In genomic region chr3:107810195-107811071, GRCh38 we compare ENCODE assay signal across 1 cellular context.
TF ChIP-seq lines count a peak whose summit lies in the region.

No MANE protein-coding gene starts in this region.

TF ChIP-seq in HepG2, 621 proteins besides CTCF, POLR2A, EP300 and RAD21 (continued from another document and continues in another):
- TF ChIP-seq BCL3 (CRISPR knock-in tag; IDR thresholded peaks at IDR 0.05) = no peak
- TF ChIP-seq BRCA1 (CRISPR knock-in tag; IDR thresholded peaks at IDR 0.05) = no peak
- no peak for TF ChIP-seq ARNT2 (CRISPR knock-in tag; IDR thresholded peaks at IDR 0.05; ENCODE audit: low read depth)
- TF ChIP-seq ZNF34 (CRISPR knock-in tag; IDR thresholded peaks at IDR 0.05; ENCODE audit: borderline replicate concordance) = no peak
- peak; percentile 58 for TF ChIP-seq SALL1 (CRISPR knock-in tag; IDR thresholded peaks at IDR 0.05)
- TF ChIP-seq ZNF839 (CRISPR knock-in tag; IDR thresholded peaks at IDR 0.05; ENCODE audit: borderline replicate concordance) = no peak
- no peak for TF ChIP-seq THAP11 (CRISPR knock-in tag; IDR thresholded peaks at IDR 0.05)
- no peak for TF ChIP-seq HOXA7 (CRISPR knock-in tag; IDR thresholded peaks at IDR 0.05)
- TF ChIP-seq ZSCAN20 (CRISPR knock-in tag; IDR thresholded peaks at IDR 0.05; ENCODE audit: borderline replicate concordance) = no peak
- TF ChIP-seq NCOA1 (CRISPR knock-in tag; IDR thresholded peaks at IDR 0.05) = no peak
- TF ChIP-seq, protein P1, sequence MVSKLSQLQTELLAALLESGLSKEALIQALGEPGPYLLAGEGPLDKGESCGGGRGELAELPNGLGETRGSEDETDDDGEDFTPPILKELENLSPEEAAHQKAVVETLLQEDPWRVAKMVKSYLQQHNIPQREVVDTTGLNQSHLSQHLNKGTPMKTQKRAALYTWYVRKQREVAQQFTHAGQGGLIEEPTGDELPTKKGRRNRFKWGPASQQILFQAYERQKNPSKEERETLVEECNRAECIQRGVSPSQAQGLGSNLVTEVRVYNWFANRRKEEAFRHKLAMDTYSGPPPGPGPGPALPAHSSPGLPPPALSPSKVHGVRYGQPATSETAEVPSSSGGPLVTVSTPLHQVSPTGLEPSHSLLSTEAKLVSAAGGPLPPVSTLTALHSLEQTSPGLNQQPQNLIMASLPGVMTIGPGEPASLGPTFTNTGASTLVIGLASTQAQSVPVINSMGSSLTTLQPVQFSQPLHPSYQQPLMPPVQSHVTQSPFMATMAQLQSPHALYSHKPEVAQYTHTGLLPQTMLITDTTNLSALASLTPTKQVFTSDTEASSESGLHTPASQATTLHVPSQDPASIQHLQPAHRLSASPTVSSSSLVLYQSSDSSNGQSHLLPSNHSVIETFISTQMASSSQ (IDR thresholded peaks at IDR 0.05; ENCODE audit: low read depth) = peak; percentile 75
- TF ChIP-seq, protein P1 (CRISPR knock-in tag; IDR thresholded peaks at IDR 0.05; ENCODE audit: borderline replicate concordance) = peak; percentile 31; the same call in 1 of the 2 replicates
- TF ChIP-seq PHB2 (IDR thresholded peaks at IDR 0.05; ENCODE audit: partially characterized antibody) = no peak
- TF ChIP-seq AHR (CRISPR knock-in tag; IDR thresholded peaks at IDR 0.05) = no peak
- TF ChIP-seq TOPORS (CRISPR knock-in tag; IDR thresholded peaks at IDR 0.05) = no peak
- TF ChIP-seq ZBTB8A (CRISPR knock-in tag; IDR thresholded peaks at IDR 0.05; ENCODE audit: borderline replicate concordance, low read depth) = no peak
- no peak for TF ChIP-seq KLF11 (CRISPR knock-in tag; IDR thresholded peaks at IDR 0.05)
- TF ChIP-seq, protein P2, sequence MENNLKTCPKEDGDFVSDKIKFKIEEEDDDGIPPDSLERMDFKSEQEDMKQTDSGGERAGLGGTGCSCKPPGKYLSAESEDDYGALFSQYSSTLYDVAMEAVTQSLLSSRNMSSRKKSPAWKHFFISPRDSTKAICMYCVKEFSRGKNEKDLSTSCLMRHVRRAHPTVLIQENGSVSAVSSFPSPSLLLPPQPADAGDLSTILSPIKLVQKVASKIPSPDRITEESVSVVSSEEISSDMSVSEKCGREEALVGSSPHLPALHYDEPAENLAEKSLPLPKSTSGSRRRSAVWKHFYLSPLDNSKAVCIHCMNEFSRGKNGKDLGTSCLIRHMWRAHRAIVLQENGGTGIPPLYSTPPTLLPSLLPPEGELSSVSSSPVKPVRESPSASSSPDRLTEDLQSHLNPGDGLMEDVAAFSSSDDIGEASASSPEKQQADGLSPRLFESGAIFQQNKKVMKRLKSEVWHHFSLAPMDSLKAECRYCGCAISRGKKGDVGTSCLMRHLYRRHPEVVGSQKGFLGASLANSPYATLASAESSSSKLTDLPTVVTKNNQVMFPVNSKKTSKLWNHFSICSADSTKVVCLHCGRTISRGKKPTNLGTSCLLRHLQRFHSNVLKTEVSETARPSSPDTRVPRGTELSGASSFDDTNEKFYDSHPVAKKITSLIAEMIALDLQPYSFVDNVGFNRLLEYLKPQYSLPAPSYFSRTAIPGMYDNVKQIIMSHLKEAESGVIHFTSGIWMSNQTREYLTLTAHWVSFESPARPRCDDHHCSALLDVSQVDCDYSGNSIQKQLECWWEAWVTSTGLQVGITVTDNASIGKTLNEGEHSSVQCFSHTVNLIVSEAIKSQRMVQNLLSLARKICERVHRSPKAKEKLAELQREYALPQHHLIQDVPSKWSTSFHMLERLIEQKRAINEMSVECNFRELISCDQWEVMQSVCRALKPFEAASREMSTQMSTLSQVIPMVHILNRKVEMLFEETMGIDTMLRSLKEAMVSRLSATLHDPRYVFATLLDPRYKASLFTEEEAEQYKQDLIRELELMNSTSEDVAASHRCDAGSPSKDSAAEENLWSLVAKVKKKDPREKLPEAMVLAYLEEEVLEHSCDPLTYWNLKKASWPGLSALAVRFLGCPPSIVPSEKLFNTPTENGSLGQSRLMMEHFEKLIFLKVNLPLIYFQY (CRISPR knock-in tag; IDR thresholded peaks at IDR 0.05; ENCODE audit: borderline replicate concordance) = no peak
- no peak for TF ChIP-seq MTF2 (CRISPR knock-in tag; IDR thresholded peaks at IDR 0.05; ENCODE audit: borderline replicate concordance)
- no peak for TF ChIP-seq HNRNPL (IDR thresholded peaks at IDR 0.05; ENCODE audit: low read depth, low read length)
- no peak for TF ChIP-seq PAWR (CRISPR knock-in tag; IDR thresholded peaks at IDR 0.05; ENCODE audit: borderline replicate concordance)
- TF ChIP-seq, protein P3, sequence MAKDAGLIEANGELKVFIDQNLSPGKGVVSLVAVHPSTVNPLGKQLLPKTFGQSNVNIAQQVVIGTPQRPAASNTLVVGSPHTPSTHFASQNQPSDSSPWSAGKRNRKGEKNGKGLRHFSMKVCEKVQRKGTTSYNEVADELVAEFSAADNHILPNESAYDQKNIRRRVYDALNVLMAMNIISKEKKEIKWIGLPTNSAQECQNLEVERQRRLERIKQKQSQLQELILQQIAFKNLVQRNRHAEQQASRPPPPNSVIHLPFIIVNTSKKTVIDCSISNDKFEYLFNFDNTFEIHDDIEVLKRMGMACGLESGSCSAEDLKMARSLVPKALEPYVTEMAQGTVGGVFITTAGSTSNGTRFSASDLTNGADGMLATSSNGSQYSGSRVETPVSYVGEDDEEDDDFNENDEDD (CRISPR knock-in tag; IDR thresholded peaks at IDR 0.05; ENCODE audit: borderline replicate concordance) = no peak
- TF ChIP-seq, protein P4, sequence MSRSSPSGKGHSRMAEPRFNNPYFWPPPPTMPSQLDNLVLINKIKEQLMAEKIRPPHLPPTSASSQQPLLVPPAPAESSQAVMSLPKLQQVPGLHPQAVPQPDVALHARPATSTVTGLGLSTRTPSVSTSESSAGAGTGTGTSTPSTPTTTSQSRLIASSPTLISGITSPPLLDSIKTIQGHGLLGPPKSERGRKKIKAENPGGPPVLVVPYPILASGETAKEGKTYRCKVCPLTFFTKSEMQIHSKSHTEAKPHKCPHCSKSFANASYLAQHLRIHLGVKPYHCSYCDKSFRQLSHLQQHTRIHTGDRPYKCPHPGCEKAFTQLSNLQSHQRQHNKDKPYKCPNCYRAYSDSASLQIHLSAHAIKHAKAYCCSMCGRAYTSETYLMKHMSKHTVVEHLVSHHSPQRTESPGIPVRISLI (CRISPR knock-in tag; IDR thresholded peaks at IDR 0.05; ENCODE audit: borderline replicate concordance) = peak; percentile 53; the same call in 1 of the 2 replicates
- no peak for TF ChIP-seq TMF1 (CRISPR knock-in tag; IDR thresholded peaks at IDR 0.05; ENCODE audit: low read depth)
- no peak for TF ChIP-seq HIC2 (CRISPR knock-in tag; IDR thresholded peaks at IDR 0.05; ENCODE audit: low read depth)
- no peak for TF ChIP-seq FOSL1 (CRISPR knock-in tag; IDR thresholded peaks at IDR 0.05; ENCODE audit: borderline replicate concordance)
- no peak for TF ChIP-seq ZFP41 (CRISPR knock-in tag; IDR thresholded peaks at IDR 0.05; ENCODE audit: borderline replicate concordance)
- no peak for TF ChIP-seq ZFY (CRISPR knock-in tag; IDR thresholded peaks at IDR 0.05)
- TF ChIP-seq PCBP2 (optimal IDR thresholded peaks at IDR 0.05; ENCODE audit: low read depth, low read length, poor library complexity, severe bottlenecking) = no peak
- no peak for TF ChIP-seq ZFP82 (CRISPR knock-in tag; IDR thresholded peaks at IDR 0.05; ENCODE audit: borderline replicate concordance)
- no peak for TF ChIP-seq PHF8 (CRISPR knock-in tag; IDR thresholded peaks at IDR 0.05)
- TF ChIP-seq ZNF3 (CRISPR knock-in tag; IDR thresholded peaks at IDR 0.05) = no peak
- no peak for TF ChIP-seq KAT7 (CRISPR knock-in tag; IDR thresholded peaks at IDR 0.05; ENCODE audit: borderline replicate concordance)
- TF ChIP-seq FOXA3 (CRISPR knock-in tag; IDR thresholded peaks at IDR 0.05) = 0 out of 2 replicates have a peak, but pooled peaks have one; percentile 9
- TF ChIP-seq ZNF383 (CRISPR knock-in tag; IDR thresholded peaks at IDR 0.05; ENCODE audit: borderline replicate concordance) = no peak
- no peak for TF ChIP-seq ZNF607 (CRISPR knock-in tag; IDR thresholded peaks at IDR 0.05; ENCODE audit: borderline replicate concordance)
- peak; percentile 22; the same call in 1 of the 2 replicates for TF ChIP-seq NCOR1 (IDR thresholded peaks at IDR 0.05; ENCODE audit: borderline replicate concordance, low read length)
- TF ChIP-seq KIAA2018 (CRISPR knock-in tag; IDR thresholded peaks at IDR 0.05; ENCODE audit: borderline replicate concordance) = no peak
